8 cellular contexts compared by ENCODE assay signal in genomic region chr2:205681836-205682238, GRCh38. TPM values are rescaled to one million over a fixed set of nuclear protein-coding genes. Genes with fewer than 3 reads are reported as not detected.
DNase-seq lines count a peak whose midpoint lies in the region; ATAC-seq and TF ChIP-seq lines count a peak whose summit lies in the region.

No MANE protein-coding gene starts in this region.

- DNase-seq in activated CD4-positive, alpha-beta T cell treated with anti-CD3 and anti-CD28 coated beads, Interleukin-2, amount 10 ng/mL, durations not matched to agents 7 days and 5 days, result no peak
- DNase-seq in activated CD4-positive, alpha-beta T cell treated with anti-CD3 and anti-CD28 coated beads for 4 hours, result no peak
- DNase-seq in activated B cell treated with CpG ODN at 0.5 μM for 24 hours (peak; percentile 40), left ventricle myocardium inferior (no peak), GM10266 (ENCODE audit: extremely low spot score) (no peak), UCSD-AML1 (lab: John Stamatoyannopoulos, UW; ENCODE audit: unreplicated experiment) (no peak)

- H3K27me3 ChIP-seq in left ventricle myocardium inferior (ENCODE audit: low read depth) (peaks cover 87% of the 10 kb centered on the region), skeletal muscle satellite cell (ENCODE audit: control insufficient read depth, insufficient read depth, low read length) (no peaks in the 10 kb centered on the region)

- TF ChIP-seq CTCF in activated B cell treated with CpG ODN at 0.5 μM for 24 hours (IDR thresholded peaks at IDR 0.05) (no peak), left ventricle myocardium inferior (IDR thresholded peaks at IDR 0.05; ENCODE audit: borderline replicate concordance) (no peak), GM10266 (IDR thresholded peaks at IDR 0.05; ENCODE audit: control insufficient read depth, insufficient read depth, low read depth, missing control alignments) (no peak)

- H3K4me2 ChIP-seq in skeletal muscle satellite cell (ENCODE audit: low read length), result peak overlapping the region; percentile 98

- H3K4me3 Mint-ChIP-seq in activated CD4-positive, alpha-beta T cell treated with anti-CD3 and anti-CD28 coated beads, Interleukin-2, amount 10 ng/mL, durations not matched to agents 7 days and 5 days, result peak overlapping the region; percentile 68
- peak overlapping the region; percentile 82 for H3K4me3 Mint-ChIP-seq in activated B cell treated with CpG ODN at 0.5 μM for 24 hours

- H3K36me3 ChIP-seq in left ventricle myocardium inferior (no peaks in the 10 kb centered on the region), skeletal muscle satellite cell (ENCODE audit: insufficient read depth, low read length) (no peaks in the 10 kb centered on the region)

- H3K4me3 ChIP-seq in left ventricle myocardium inferior (peak overlapping the region; percentile 79), skeletal muscle satellite cell (ENCODE audit: low read length) (peak overlapping the region; percentile 89)

- intact Hi-C loops in activated B cell treated with CpG ODN at 0.5 μM for 24 hours (cut with micrococcal nuclease), result loop anchor here (1.0 to 5.0 kb wide), 6 partner anchors 25 to 1537 kb away; no protein-coding TSS in a partner anchor
- intact Hi-C loops in left ventricle myocardium inferior (cut with micrococcal nuclease), result no loop called here

- peak; percentile 26 for ATAC-seq in HG02973 (IDR thresholded peaks at IDR 0.05; ENCODE audit: unreplicated experiment)
- peak; percentile 47 for ATAC-seq in activated B cell treated with CpG ODN at 0.5 μM for 24 hours (ENCODE audit: low read depth)

- H3K4me1 ChIP-seq in left ventricle myocardium inferior, result peaks cover 58% of the 10 kb centered on the region
- H3K4me1 ChIP-seq in skeletal muscle satellite cell (ENCODE audit: control insufficient read depth, insufficient read depth, low read length), result peaks cover 34% of the 10 kb centered on the region

- POLR2A ChIA-PET in activated CD4-positive, alpha-beta T cell treated with anti-CD3 and anti-CD28 coated beads, Interleukin-2, amount 10 ng/mL, durations not matched to agents 7 days and 5 days (lab: Charles Lee), result no interaction called here
- POLR2A ChIA-PET in activated B cell treated with CpG ODN at 0.5 μM for 24 hours (lab: Charles Lee), result interaction anchor here (0.5 to 6.2 kb wide), 6 partner anchors 20 to 40 kb away, joined by 3 to 72 read pairs (median 10); no protein-coding TSS in a partner anchor

- CTCF ChIA-PET in activated CD4-positive, alpha-beta T cell treated with anti-CD3 and anti-CD28 coated beads, Interleukin-2, amount 10 ng/mL, durations not matched to agents 7 days and 5 days (lab: Charles Lee), result interaction anchor here (1.0 kb wide), 2 partner anchors 9 to 14 kb away, joined by 3 read pairs; no protein-coding TSS in a partner anchor
- CTCF ChIA-PET in activated B cell treated with CpG ODN at 0.5 μM for 24 hours (lab: Charles Lee), result interaction anchor here (1.4 to 3.0 kb wide), 2 partner anchors 25 to 39 kb away, joined by 7 to 16 read pairs; no protein-coding TSS in a partner anchor

- H3K27ac ChIP-seq in left ventricle myocardium inferior (replicated peaks), result peak overlapping the region; percentile 84

- peak overlapping the region; percentile 80 for H3K9ac ChIP-seq in skeletal muscle satellite cell (ENCODE audit: low read depth, low read length)

- no peaks in the 10 kb centered on the region for H3K9me3 Mint-ChIP-seq in activated CD4-positive, alpha-beta T cell treated with anti-CD3 and anti-CD28 coated beads, Interleukin-2, amount 10 ng/mL, durations not matched to agents 7 days and 5 days
- H3K9me3 Mint-ChIP-seq in activated B cell treated with CpG ODN at 0.5 μM for 24 hours, result no peaks in the 10 kb centered on the region

- H3K27me3 Mint-ChIP-seq in activated CD4-positive, alpha-beta T cell treated with anti-CD3 and anti-CD28 coated beads, Interleukin-2, amount 10 ng/mL, durations not matched to agents 7 days and 5 days, result peaks cover 72% of the 10 kb centered on the region
- peaks cover 44% of the 10 kb centered on the region for H3K27me3 Mint-ChIP-seq in activated B cell treated with CpG ODN at 0.5 μM for 24 hours

- no peak overlapping the region for H3K27ac Mint-ChIP-seq in activated CD4-positive, alpha-beta T cell treated with anti-CD3 and anti-CD28 coated beads, Interleukin-2, amount 10 ng/mL, durations not matched to agents 7 days and 5 days
- peak overlapping the region; percentile 41 for H3K27ac Mint-ChIP-seq in activated B cell treated with CpG ODN at 0.5 μM for 24 hours

- H3K36me3 Mint-ChIP-seq in activated CD4-positive, alpha-beta T cell treated with anti-CD3 and anti-CD28 coated beads, Interleukin-2, amount 10 ng/mL, durations not matched to agents 7 days and 5 days (ENCODE audit: low read depth), result no peaks in the 10 kb centered on the region
- H3K36me3 Mint-ChIP-seq in activated B cell treated with CpG ODN at 0.5 μM for 24 hours (ENCODE audit: low read depth), result no peaks in the 10 kb centered on the region

- H3K4me1 Mint-ChIP-seq in activated CD4-positive, alpha-beta T cell treated with anti-CD3 and anti-CD28 coated beads, Interleukin-2, amount 10 ng/mL, durations not matched to agents 7 days and 5 days, result peaks cover 49% of the 10 kb centered on the region
- H3K4me1 Mint-ChIP-seq in activated B cell treated with CpG ODN at 0.5 μM for 24 hours, result peaks cover 56% of the 10 kb centered on the region

- no peaks in the 10 kb centered on the region for H3K9me3 ChIP-seq in left ventricle myocardium inferior (replicated peaks)
- H3K9me3 ChIP-seq in skeletal muscle satellite cell (replicated peaks; ENCODE audit: low read length), result no peaks in the 10 kb centered on the region

RNA-seq across cellular contexts. Expression of gene NRP2, which starts 0.5 kb away (rescaled TPM):
- 1 to 10 TPM; 7.1 to 8.1 TPM for total RNA-seq in activated CD4-positive, alpha-beta T cell treated with anti-CD3 and anti-CD28 coated beads, Interleukin-2, amount 10 ng/mL, durations not matched to agents 7 days and 5 days
- total RNA-seq in activated B cell treated with CpG ODN at 0.5 μM for 24 hours (8.1 and 10.2 TPM in 2 replicates), left ventricle myocardium inferior (7.6 TPM)
- total RNA-seq in skeletal muscle satellite cell (2012; rRNA removed), result 3.3 and 9.2 TPM in 2 replicates
